ENCODE assay signal across 10 cellular contexts in genomic region chr5:141343953-141344463, GRCh38. TPM values are rescaled to one million over a fixed set of nuclear protein-coding genes. Genes with fewer than 3 reads are reported as not detected.
DNase-seq lines count a peak whose midpoint lies in the region; ATAC-seq and TF ChIP-seq lines count a peak whose summit lies in the region.
"Had no signal": no experiment of that assay in that cellular context is flagged by ENCODE, and none has a peak within 500 bp of the region (broad histone marks: within the 10 kb centered on the region; RNA-seq: fewer than 3 reads in every experiment).

No MANE protein-coding gene starts in this region.

- WGBS in heart right ventricle, 2 donors = 18 to 20% methylated on average over 31 of the region's 31 CpGs

- H3K27ac ChIP-seq in breast epithelium (no peak overlapping the region), heart right ventricle (peak overlapping the region; percentile 42 to 83 (median 76)), vagina (no peak overlapping the region)
- H3K27ac ChIP-seq: adrenal gland had no signal

- H3K27me3 Mint-ChIP-seq in MCF 10A (ENCODE audit: insufficient read depth, unreplicated experiment) = no peaks in the 10 kb centered on the region

- TF ChIP-seq CTCF in breast epithelium (IDR thresholded peaks at IDR 0.05) (no peak), MCF 10A (IDR thresholded peaks at IDR 0.05; ENCODE audit: unreplicated experiment) (no peak), heart right ventricle (IDR thresholded peaks at IDR 0.05) (no peak), vagina (IDR thresholded peaks at IDR 0.05) (no peak)

- DNase-seq in breast epithelium (ENCODE audit: low spot score in 2 of 2) = no peak
- DNase-seq in MCF 10A (ENCODE audit: unreplicated experiment) = no peak
- no peak for DNase-seq in heart right ventricle
- DNase-seq in vagina (ENCODE audit: extremely low spot score in 2 of 2) = no peak
- no peak for DNase-seq in left colon
- no peak for DNase-seq in D341Med (ENCODE audit: low spot score)
- DNase-seq: Caco-2; NCI-H1694 treated with DMSO at 0.1 percent for 48 hours; stimulated activated CD4-positive, alpha-beta T cell treated with anti-CD3 and anti-CD28 coated beads, Interleukin-12 subunit alpha, Interleukin-12 subunit beta, amount 100 ng/mL, for 4 hours had no signal

- POLR2A ChIA-PET in MCF 10A (lab: Yijun Ruan, JAX) = no interaction called here

- H3K4me3 ChIP-seq in breast epithelium (peak overlapping the region; percentile 7 to 42 (median 13)), heart right ventricle (peak overlapping the region in 9 of 10 donors; percentile 42 to 58 (median 49)), vagina (peak overlapping the region; percentile 7 to 22)

- no peak overlapping the region for H3K4me3 Mint-ChIP-seq in MCF 10A (ENCODE audit: unreplicated experiment)

- no peaks in the 10 kb centered on the region for H3K36me3 Mint-ChIP-seq in MCF 10A (ENCODE audit: insufficient read depth, unreplicated experiment)

- peaks cover 55% of the 10 kb centered on the region for H3K9me3 Mint-ChIP-seq in MCF 10A (ENCODE audit: unreplicated experiment)

- H3K36me3 ChIP-seq in breast epithelium (no peaks in the 10 kb centered on the region), heart right ventricle (peaks cover 0 to 10% (median 0%) of the 10 kb centered on the region in 9 donors), vagina (no peaks in the 10 kb centered on the region)
- H3K36me3 ChIP-seq: adrenal gland had no signal

- H3K27me3 ChIP-seq in breast epithelium (no peaks in the 10 kb centered on the region), heart right ventricle (peaks cover 0 to 29% (median 0%) of the 10 kb centered on the region in 7 donors), vagina (no peaks in the 10 kb centered on the region)
- H3K27me3 ChIP-seq: adrenal gland had no signal

- intact Hi-C loops in breast epithelium (cut with DNase I; ENCODE audit: low total_unique reads) (no loop called here), MCF 10A (cut with micrococcal nuclease) (no loop called here), heart right ventricle (cut with DNase I) (loop anchor here in 5 of 10 donors (2.0 to 10.0 kb wide), 4 partner anchors 25 to 221 kb away; partner anchors contain the start of gene PCDHGA11 (in 1 of the 5)), vagina (cut with DNase I) (no loop called here), left colon (cut with DNase I, micrococcal nuclease) (loop anchor here in 1 of 2 donors (10.0 kb wide), 1 partner anchor 51 kb away; the partner anchor contains the start of genes PCDHGA8 and PCDHGB5)

- no peaks in the 10 kb centered on the region for H3K4me1 Mint-ChIP-seq in MCF 10A (ENCODE audit: insufficient read depth, unreplicated experiment)

- no TSS peak for BruUV-seq in MCF 10A (replicated peaks; lab: Mats Ljungman, UMichigan)

- TF ChIP-seq POLR2A in breast epithelium (IDR thresholded peaks at IDR 0.05) = no peak
- TF ChIP-seq POLR2A in vagina (IDR thresholded peaks at IDR 0.05) = no peak

- CTCF ChIA-PET in MCF 10A (lab: Yijun Ruan, JAX) = interaction anchor here (1.2 to 2.2 kb wide), 4 partner anchors 12 to 220 kb away, joined by 3 to 8 read pairs (median 4); partner anchors contain the start of gene PCDHGA4

- H3K4me1 ChIP-seq in breast epithelium = no peaks in the 10 kb centered on the region
- H3K4me1 ChIP-seq in heart right ventricle = peaks cover 0 to 22% (median 0%) of the 10 kb centered on the region in 9 donors
- no peaks in the 10 kb centered on the region for H3K4me1 ChIP-seq in vagina
- H3K4me1 ChIP-seq: adrenal gland, Caco-2 had no signal

- ATAC-seq in heart right ventricle (peak in 7 of 8 donors; percentile 9 to 48 (median 32)), left colon (no peak)

- H3K27ac Mint-ChIP-seq in MCF 10A (ENCODE audit: low read depth, unreplicated experiment) = no peak overlapping the region

- H3K9me3 ChIP-seq in breast epithelium (peaks cover 79 to 98% of the 10 kb centered on the region in 2 donors), heart right ventricle (peaks cover 0 to 99% (median 34%) of the 10 kb centered on the region in 11 donors), vagina (peaks cover 26% of the 10 kb centered on the region)
- H3K9me3 ChIP-seq: Caco-2 had no signal

RNA-seq across cellular contexts. Expression of gene PCDHGA3, which starts 0.4 kb away (rescaled TPM):
- 1 to 10 TPM; 4.3 to 5.9 (median 5.0) TPM for total RNA-seq in breast epithelium
- 0.07 and 0.25 TPM in 2 replicates for total RNA-seq in MCF 10A (2022)
- total RNA-seq in heart right ventricle = 10 to 100 TPM; 10.0 to 21.0 (median 15.2) TPM
- polyA plus RNA-seq in heart right ventricle = 1 to 10 TPM; 1.3 to 7.5 TPM
- 3.4 TPM for total RNA-seq in vagina
- under 1 TPM; 0.21 to 0.39 TPM for total RNA-seq in left colon

RNA-seq across cellular contexts. Expression of gene PCDHGA2, which starts 5.4 kb away (rescaled TPM):
- total RNA-seq in breast epithelium (1 to 10 TPM; 4.6 to 8.6 (median 6.2) TPM), MCF 10A (2022) (0.32 and 0.33 TPM in 2 replicates), heart right ventricle (10 to 100 TPM in 6 of 10 donors, 1 to 10 TPM in 4; 7.0 to 15.3 (median 12.2) TPM), vagina (6.1 TPM), left colon (under 1 TPM; 0.31 to 0.75 TPM)
- polyA plus RNA-seq in heart right ventricle = 1 to 10 TPM; 1.6 to 2.0 TPM

RNA-seq across cellular contexts. Expression of gene PCDHGB1, which starts 5.9 kb away (rescaled TPM):
- total RNA-seq in breast epithelium (1 to 10 TPM; 2.7 to 5.9 (median 5.1) TPM), MCF 10A (2022) (0.19 and 0.59 TPM in 2 replicates), heart right ventricle (10 to 100 TPM in 3 of 10 donors, 1 to 10 TPM in 7; 5.2 to 13.2 (median 9.0) TPM), vagina (3.9 TPM), left colon (1 to 10 TPM in 1 of 2 donors, under 1 TPM in 1; 0.79 to 1.1 TPM)
- 1 to 10 TPM in 1 of 2 donors, under 1 TPM in 1; 0.19 to 7.2 TPM for polyA plus RNA-seq in heart right ventricle

RNA-seq across cellular contexts. Expression of gene PCDHGA4, which starts 10.8 kb away (rescaled TPM):
- 10 to 100 TPM in 1 of 3 donors, 1 to 10 TPM in 2; 5.3 to 12.1 (median 6.4) TPM for total RNA-seq in breast epithelium
- total RNA-seq in MCF 10A (2022) = 0.26 and 0.44 TPM in 2 replicates
- 10 to 100 TPM in 8 of 10 donors, 1 to 10 TPM in 2; 7.4 to 16.0 (median 10.5) TPM for total RNA-seq in heart right ventricle
- polyA plus RNA-seq in heart right ventricle = 1 to 10 TPM in 1 of 2 donors, under 1 TPM in 1; 0.70 to 4.8 TPM
- 3.9 TPM for total RNA-seq in vagina
- total RNA-seq in left colon = under 1 TPM; 0.37 to 0.84 TPM

RNA-seq across cellular contexts. Expression of gene PCDHGA1, which starts 13.7 kb away (rescaled TPM):
- total RNA-seq in breast epithelium = 1 to 10 TPM in 2 of 3 donors, under 1 TPM in 1; 0.80 to 1.3 (median 1.2) TPM
- 0.20 and 0.35 TPM in 2 replicates for total RNA-seq in MCF 10A (2022)
- 1 to 10 TPM; 2.1 to 5.0 (median 2.8) TPM for total RNA-seq in heart right ventricle
- 1 to 10 TPM in 1 of 2 donors, under 1 TPM in 1; 0.57 to 1.5 TPM for polyA plus RNA-seq in heart right ventricle
- total RNA-seq in vagina = not detected
- total RNA-seq in left colon = under 1 TPM; 0.31 TPM

Comparison
In these comparisons a context has a peak if more than half of its experiments do, and no peak if none do; other contexts are left out.
1. H3K27ac ChIP-seq: peak in heart right ventricle (10 of 10); none in breast epithelium (0 of 2) and vagina (single experiment).
2. Peak in every context shown above with its lines, with median percentiles within 50 percentile points of each other: H3K4me3 ChIP-seq.